ENCODE assay signal across 8 cellular contexts in the genomic region with DNA sequence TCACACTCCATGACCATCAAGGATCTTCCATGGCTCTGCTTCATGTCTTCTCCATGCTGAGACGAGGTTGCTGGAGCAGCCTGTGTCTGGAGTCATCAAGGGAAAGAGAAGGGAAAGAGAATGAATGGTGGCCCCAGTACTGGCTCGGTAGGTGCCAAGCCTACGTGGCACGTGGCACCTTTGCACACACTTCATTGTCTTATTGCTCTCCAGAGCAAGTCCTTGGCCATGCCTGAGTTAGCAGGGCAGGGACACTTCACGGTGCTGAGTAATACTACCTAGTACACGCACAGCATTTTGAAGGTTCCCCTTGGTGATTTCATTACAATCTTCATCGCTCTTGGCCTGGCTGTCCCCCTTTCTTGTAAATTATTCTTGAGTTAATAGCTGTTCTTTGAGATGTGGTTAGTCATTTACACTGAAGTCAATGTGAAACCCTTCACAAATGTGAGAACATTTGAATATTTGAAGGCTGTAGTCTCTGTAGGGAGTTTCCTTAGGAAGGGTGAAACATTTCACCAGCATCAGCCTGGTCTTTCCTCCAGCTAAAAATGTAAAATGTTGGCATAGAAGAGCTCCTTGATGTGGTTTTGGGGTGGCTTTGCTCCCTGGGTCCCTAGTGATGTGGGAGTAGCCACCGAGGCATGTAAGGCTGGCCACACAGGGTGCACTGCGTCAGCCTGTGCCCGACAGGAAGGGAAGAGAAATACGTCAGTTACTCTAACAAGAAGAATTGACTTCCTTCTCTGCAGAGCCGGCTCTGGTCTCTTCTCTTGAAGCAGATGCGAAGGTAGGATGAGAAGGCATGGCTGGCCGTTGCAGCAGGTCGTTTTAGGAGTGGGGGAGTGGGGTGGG. TPM values are rescaled to one million over a fixed set of nuclear protein-coding genes. Genes with fewer than 3 reads are reported as not detected.
DNase-seq lines count a peak whose midpoint lies in the region; ATAC-seq lines count a peak whose summit lies in the region.

A gene with protein sequence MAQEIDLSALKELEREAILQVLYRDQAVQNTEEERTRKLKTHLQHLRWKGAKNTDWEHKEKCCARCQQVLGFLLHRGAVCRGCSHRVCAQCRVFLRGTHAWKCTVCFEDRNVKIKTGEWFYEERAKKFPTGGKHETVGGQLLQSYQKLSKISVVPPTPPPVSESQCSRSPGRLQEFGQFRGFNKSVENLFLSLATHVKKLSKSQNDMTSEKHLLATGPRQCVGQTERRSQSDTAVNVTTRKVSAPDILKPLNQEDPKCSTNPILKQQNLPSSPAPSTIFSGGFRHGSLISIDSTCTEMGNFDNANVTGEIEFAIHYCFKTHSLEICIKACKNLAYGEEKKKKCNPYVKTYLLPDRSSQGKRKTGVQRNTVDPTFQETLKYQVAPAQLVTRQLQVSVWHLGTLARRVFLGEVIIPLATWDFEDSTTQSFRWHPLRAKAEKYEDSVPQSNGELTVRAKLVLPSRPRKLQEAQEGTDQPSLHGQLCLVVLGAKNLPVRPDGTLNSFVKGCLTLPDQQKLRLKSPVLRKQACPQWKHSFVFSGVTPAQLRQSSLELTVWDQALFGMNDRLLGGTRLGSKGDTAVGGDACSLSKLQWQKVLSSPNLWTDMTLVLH (plus strand): TSS at position 766 of the 855 bp plus-strand sequence. CDS start 13,215 bp downstream, outside the sequence.

- DNase-seq in OCI-M1 (lab: John Stamatoyannopoulos, UW), result peak; percentile 83
- peak; percentile 52 for DNase-seq in left cardiac atrium
- peak; percentile 82 to 83 for DNase-seq in stimulated activated CD4-positive, alpha-beta T cell treated with anti-CD3 and anti-CD28 coated beads, Interleukin-2, amount 100 ng/mL, for 24 hours
- no peak for DNase-seq in NCI-H2081 treated with DMSO at 0.1 percent for 48 hours (lab: John Stamatoyannopoulos, UW)
- DNase-seq in DMS153 treated with DMSO at 0.1 percent for 48 hours (lab: John Stamatoyannopoulos, UW; ENCODE audit: unreplicated experiment), result no peak

- H3K27me3 Mint-ChIP-seq in activated T-helper 17 cell treated with anti-CD3 and anti-CD28 coated beads, Interleukin-2, amount 50 U/mL, for 72 hours, result no peaks in the 10 kb centered on the region

- ATAC-seq in GM18861 (IDR thresholded peaks at IDR 0.05; ENCODE audit: unreplicated experiment) (peak; percentile 57), HG02970 (IDR thresholded peaks at IDR 0.05; ENCODE audit: low FRiP score, unreplicated experiment) (peak; percentile 34), left cardiac atrium (peak; percentile 4 to 31)
- ATAC-seq in activated T-helper 17 cell treated with anti-CD3 and anti-CD28 coated beads, Interleukin-2, amount 50 U/mL, for 72 hours (replicated peaks), result peak; percentile 67

- peak within 1 kb of the TSS; percentile 97 for H3K27ac Mint-ChIP-seq in activated T-helper 17 cell treated with anti-CD3 and anti-CD28 coated beads, Interleukin-2, amount 50 U/mL, for 72 hours

- peaks cover 39% of the 10 kb centered on the region for H3K4me1 Mint-ChIP-seq in activated T-helper 17 cell treated with anti-CD3 and anti-CD28 coated beads, Interleukin-2, amount 50 U/mL, for 72 hours

- H3K4me3 Mint-ChIP-seq in activated T-helper 17 cell treated with anti-CD3 and anti-CD28 coated beads, Interleukin-2, amount 50 U/mL, for 72 hours, result peak within 1 kb of the TSS; percentile 83

- peaks cover 76% of the 10 kb centered on the region for H3K36me3 Mint-ChIP-seq in activated T-helper 17 cell treated with anti-CD3 and anti-CD28 coated beads, Interleukin-2, amount 50 U/mL, for 72 hours (ENCODE audit: low read depth)

- H3K9me3 Mint-ChIP-seq in activated T-helper 17 cell treated with anti-CD3 and anti-CD28 coated beads, Interleukin-2, amount 50 U/mL, for 72 hours, result no peaks in the 10 kb centered on the region

- intact Hi-C loops in left cardiac atrium (cut with DNase I), result no loop called here

RNA-seq across cellular contexts. Expression of the gene that starts here (rescaled TPM):
- total RNA-seq in activated T-helper 17 cell treated with anti-CD3 and anti-CD28 coated beads, Interleukin-2, amount 50 U/mL, for 72 hours, result 100 to 1,000 TPM; 118 to 331 TPM
- total RNA-seq in left cardiac atrium, result 1 to 10 TPM; 3.7 to 4.4 TPM

Comparison
In these comparisons a context has a peak if more than half of its experiments do, and no peak if none do; other contexts are left out.
1. RNA of the gene that starts here (total RNA-seq): 118 to 331 TPM in activated T-helper 17 cell treated with anti-CD3 and anti-CD28 coated beads, Interleukin-2, amount 50 U/mL, for 72 hours; 3.7 to 4.4 TPM in left cardiac atrium; every median in the first group is over 10 times any median in the second.
2. DNase-seq: peak in OCI-M1 (single experiment), left cardiac atrium (single experiment) and stimulated activated CD4-positive, alpha-beta T cell treated with anti-CD3 and anti-CD28 coated beads, Interleukin-2, amount 100 ng/mL, for 24 hours (2 of 2); none in NCI-H2081 treated with DMSO at 0.1 percent for 48 hours (single experiment) and DMS153 treated with DMSO at 0.1 percent for 48 hours (single experiment).
3. Peak in every context shown above with its lines, with median percentiles within 50 percentile points of each other: ATAC-seq.